ENCODE assay signal across 8 cellular contexts in genomic region chr10:100970076-100970913, GRCh38. TPM values are rescaled to one million over a fixed set of nuclear protein-coding genes. Genes with fewer than 3 reads are reported as not detected.
DNase-seq lines count a peak whose midpoint lies in the region; ATAC-seq lines count a peak whose summit lies in the region.

No MANE protein-coding gene starts in this region.

- H3K4me3 ChIP-seq in iPS-11a (ENCODE audit: low read depth, low read length) = peak overlapping the region; percentile 36

- H3K27ac Mint-ChIP-seq in activated naive CD8-positive, alpha-beta T cell treated with anti-CD3 and anti-CD28 coated beads for 36 hours = no peak overlapping the region

- no peaks in the 10 kb centered on the region for H3K9me3 Mint-ChIP-seq in activated naive CD8-positive, alpha-beta T cell treated with anti-CD3 and anti-CD28 coated beads for 36 hours

- H3K4me1 Mint-ChIP-seq in activated naive CD8-positive, alpha-beta T cell treated with anti-CD3 and anti-CD28 coated beads for 36 hours = peaks cover 13% of the 10 kb centered on the region

- DNase-seq in activated gamma-delta T cell treated with Interleukin-2 at 50 U/mL for 16 hours = peak; percentile 27
- DNase-seq in activated gamma-delta T cell (lab: John Stamatoyannopoulos, UW) = no peak
- no peak for DNase-seq in activated naive CD8-positive, alpha-beta T cell treated with anti-CD3 and anti-CD28 coated beads for 36 hours
- peak; percentile 17 for DNase-seq in stimulated activated CD8-positive, alpha-beta memory T cell treated with anti-CD3 and anti-CD28 coated beads, Interleukin-12 subunit alpha, Interleukin-12 subunit beta, amount 100 ng/mL, for 4 hours (ENCODE audit: low read depth)
- no peak for DNase-seq in Ammon's horn (ENCODE audit: low spot score)
- DNase-seq in NCI-H774 (lab: John Stamatoyannopoulos, UW) = no peak

- H3K4me3 Mint-ChIP-seq in activated naive CD8-positive, alpha-beta T cell treated with anti-CD3 and anti-CD28 coated beads for 36 hours = peak overlapping the region; percentile 40

- peaks cover 5% of the 10 kb centered on the region for H3K36me3 Mint-ChIP-seq in activated naive CD8-positive, alpha-beta T cell treated with anti-CD3 and anti-CD28 coated beads for 36 hours

- ATAC-seq in HG02970 (IDR thresholded peaks at IDR 0.05; ENCODE audit: low FRiP score, unreplicated experiment) = no peak

- H3K27me3 Mint-ChIP-seq in activated naive CD8-positive, alpha-beta T cell treated with anti-CD3 and anti-CD28 coated beads for 36 hours = no peaks in the 10 kb centered on the region

RNA-seq across cellular contexts. Expression of gene SEMA4G, which starts 1.0 kb away (rescaled TPM):
- 1 to 10 TPM in 1 of 2 experiments, under 1 TPM in 1; 0.89 to 1.0 TPM for total RNA-seq in activated naive CD8-positive, alpha-beta T cell treated with anti-CD3 and anti-CD28 coated beads for 36 hours

RNA-seq across cellular contexts. Expression of gene MRPL43, which starts 17.0 kb away (rescaled TPM):
- total RNA-seq in activated naive CD8-positive, alpha-beta T cell treated with anti-CD3 and anti-CD28 coated beads for 36 hours = 10 to 100 TPM; 56.3 to 58.1 TPM

RNA-seq across cellular contexts. Expression of gene TWNK, which starts 17.0 kb away (rescaled TPM):
- 10 to 100 TPM; 40.6 to 41.9 TPM for total RNA-seq in activated naive CD8-positive, alpha-beta T cell treated with anti-CD3 and anti-CD28 coated beads for 36 hours

RNA-seq across cellular contexts. Expression of gene LZTS2, which starts 29.3 kb away (rescaled TPM):
- total RNA-seq in activated naive CD8-positive, alpha-beta T cell treated with anti-CD3 and anti-CD28 coated beads for 36 hours = 10 to 100 TPM; 10.4 to 12.1 TPM

RNA-seq across cellular contexts. Expression of gene SLF2, which starts 57.5 kb away (rescaled TPM):
- total RNA-seq in activated naive CD8-positive, alpha-beta T cell treated with anti-CD3 and anti-CD28 coated beads for 36 hours = 10 to 100 TPM; 30.2 to 30.5 TPM

Comparison
In these comparisons a context has a peak if more than half of its experiments do, and no peak if none do; other contexts are left out.
1. DNase-seq: peak in activated gamma-delta T cell treated with Interleukin-2 at 50 U/mL for 16 hours (single experiment) and stimulated activated CD8-positive, alpha-beta memory T cell treated with anti-CD3 and anti-CD28 coated beads, Interleukin-12 subunit alpha, Interleukin-12 subunit beta, amount 100 ng/mL, for 4 hours (single experiment); none in activated gamma-delta T cell (single experiment), activated naive CD8-positive, alpha-beta T cell treated with anti-CD3 and anti-CD28 coated beads for 36 hours (single experiment), Ammon's horn (single experiment) and NCI-H774 (single experiment).